ENCODE assay signal across 30 cellular contexts in genomic region chr9:19057033-19057432, GRCh38. TPM values are rescaled to one million over a fixed set of nuclear protein-coding genes. Genes with fewer than 3 reads are reported as not detected.
A peak's percentile ranks its signal among the peaks of the same experiment; 100 is the strongest.
DNase-seq lines count a peak whose midpoint lies in the region; ATAC-seq, FAIRE-seq and TF ChIP-seq lines count a peak whose summit lies in the region.
"Had no signal": no experiment of that assay in that cellular context is flagged by ENCODE, and none has a peak within 500 bp of the region (broad histone marks: within the 10 kb centered on the region; RNA-seq: fewer than 3 reads in every experiment).

No MANE protein-coding gene starts in this region.

- DNase-seq in HepG2 (ENCODE audit: low spot score) = no peak
- no peak for DNase-seq in right lobe of liver
- no peak for DNase-seq in astrocyte (ENCODE audit: low read depth)
- DNase-seq in neural progenitor cell (ENCODE audit: low spot score) = no peak
- no peak for DNase-seq in T-helper 17 cell
- DNase-seq in NCI-H446 (lab: John Stamatoyannopoulos, UW) = no peak
- no peak for DNase-seq in hypothalamus (lab: John Stamatoyannopoulos, UW)
- DNase-seq: Caco-2; CD8-positive, alpha-beta T cell; DMS79 treated with DMSO at 0.1 percent for 48 hours; GM23248; H9; HFFc6; IMR-90; NCI-H1092; NCI-H1417 treated with DMSO at 0.1 percent for 48 hours; NCI-H187; NCI-H2081 treated with DMSO at 0.1 percent for 48 hours; NCI-H2171; NCI-H226; NCI-H510A treated with DMSO at 0.1 percent for 48 hours; NCI-H748 treated with DMSO at 0.1 percent for 48 hours; PC-9; SJCRH30 had no signal

- no peak for TF ChIP-seq RAD21 in HepG2 (CRISPR knock-in tag; IDR thresholded peaks at IDR 0.05)

- peaks cover 26% of the 10 kb centered on the region for H3F3A ChIP-seq in neural progenitor cell (ENCODE audit: low read depth)

- H3K9me3 Mint-ChIP-seq in astrocyte (ENCODE audit: unreplicated experiment) = no peaks in the 10 kb centered on the region
- H3K9me3 Mint-ChIP-seq in neural progenitor cell = no peaks in the 10 kb centered on the region
- H3K9me3 Mint-ChIP-seq: CD8-positive, alpha-beta T cell; H9; HFFc6 had no signal

- H3K27me3 ChIP-seq in HepG2 (ENCODE audit: control insufficient read depth in 1 of 2, insufficient read depth in 2 of 2, low read length in 2 of 2) (no peaks in the 10 kb centered on the region; a peak in 1 of 5 replicates), right lobe of liver (no peaks in the 10 kb centered on the region), astrocyte (ENCODE audit: insufficient read depth, low read length) (no peaks in the 10 kb centered on the region), neural progenitor cell (no peaks in the 10 kb centered on the region)
- H3K27me3 ChIP-seq: SJCRH30 had no signal

- H3K27me3 Mint-ChIP-seq in astrocyte (ENCODE audit: low read depth, unreplicated experiment) (no peaks in the 10 kb centered on the region), neural progenitor cell (ENCODE audit: insufficient read depth, low read depth) (no peaks in the 10 kb centered on the region), T-helper 17 cell (no peaks in the 10 kb centered on the region)
- H3K27me3 Mint-ChIP-seq: B cell had no signal

- peaks cover 2% of the 10 kb centered on the region for H3K4me1 Mint-ChIP-seq in astrocyte (ENCODE audit: low read depth, unreplicated experiment)
- H3K4me1 Mint-ChIP-seq in neural progenitor cell = no peaks in the 10 kb centered on the region
- H3K4me1 Mint-ChIP-seq in T-helper 17 cell = peaks cover 2% of the 10 kb centered on the region

- CTCF ChIA-PET in HepG2 (lab: Yijun Ruan, JAX; ENCODE audit: low intra/inter-chr PET ratio, low total read pairs) = no interaction called here
- CTCF ChIA-PET in HEK293 (lab: Yijun Ruan, JAX) = interaction anchor here (0.5 to 0.6 kb wide), 3 partner anchors 8 to 802 kb away, joined by 3 to 6 read pairs (median 5); partner anchors contain the start of gene RRAGA

- H3K4me2 ChIP-seq in HepG2 (ENCODE audit: low read depth, low read length) (no peak overlapping the region), astrocyte (ENCODE audit: low read length) (no peak overlapping the region), neural progenitor cell (no peak overlapping the region)
- H3K4me2 ChIP-seq: KMS-11, PC-9 had no signal

- peaks cover 7 to 55% of the 10 kb centered on the region in 2 experiments for H3K36me3 ChIP-seq in HepG2 (replicated peaks in 1 of 2; ENCODE audit: control insufficient read depth in 1 of 2, insufficient read depth in 2 of 2, low read length in 2 of 2)
- H3K36me3 ChIP-seq in right lobe of liver = peaks cover 0 to 19% (median 9%) of the 10 kb centered on the region in 4 donors
- H3K36me3 ChIP-seq in HEK293 (ENCODE audit: control insufficient read depth in 2 of 2, insufficient read depth in 1 of 2, low read length in 2 of 2) = peaks cover 21 to 60% of the 10 kb centered on the region in 2 experiments
- H3K36me3 ChIP-seq in astrocyte (ENCODE audit: insufficient read depth, low read length) = peaks cover 28% of the 10 kb centered on the region
- H3K36me3 ChIP-seq in neural progenitor cell = peaks cover 35% of the 10 kb centered on the region

- H2AFZ ChIP-seq in HepG2 (ENCODE audit: low read length) (no peak overlapping the region), astrocyte (ENCODE audit: low read depth, low read length) (no peak overlapping the region), neural progenitor cell (replicated peaks) (no peak overlapping the region)
- H2AFZ ChIP-seq: GM23248, PC-9 had no signal

- no peak overlapping the region for H3K4me3 ChIP-seq in HepG2 (replicated peaks in 1 of 3; ENCODE audit: insufficient read depth in 1 of 3, low read depth in 2 of 3, low read length in 3 of 3)
- H3K4me3 ChIP-seq in right lobe of liver = no peak overlapping the region
- H3K4me3 ChIP-seq in HEK293 (ENCODE audit: low read depth, low read length) = no peak overlapping the region
- no peak overlapping the region for H3K4me3 ChIP-seq in astrocyte (ENCODE audit: insufficient read depth, low read depth, low read length)
- H3K4me3 ChIP-seq in neural progenitor cell = no peak overlapping the region
- H3K4me3 ChIP-seq: GM23248, PC-9, SJCRH30 had no signal

- no peak for TF ChIP-seq POLR2A in HepG2 (IDR thresholded peaks at IDR 0.05; ENCODE audit: insufficient read depth in 1 of 2, low read depth in 2 of 2, low read length in 2 of 2)
- no peak for TF ChIP-seq POLR2A in right lobe of liver (IDR thresholded peaks at IDR 0.05)

- ATAC-seq in HepG2 (no peak), right lobe of liver (no peak), T-helper 17 cell (no peak)
- ATAC-seq: CD8-positive, alpha-beta T cell; Right ventricle myocardium inferior had no signal

- no peak overlapping the region for H3K27ac ChIP-seq in HepG2 (ENCODE audit: extremely low read length, insufficient read depth, low read length)
- H3K27ac ChIP-seq in right lobe of liver = no peak overlapping the region
- H3K27ac ChIP-seq in HEK293 (ENCODE audit: extremely low read depth, low read depth, low read length) = no peak overlapping the region
- H3K27ac ChIP-seq in astrocyte (ENCODE audit: low read depth, low read length) = no peak overlapping the region
- peak overlapping the region; percentile 3 for H3K27ac ChIP-seq in neural progenitor cell
- H3K27ac ChIP-seq: C4-2B, GM23248, KMS-11, PC-9, SJCRH30 had no signal

- no peak for FAIRE-seq in HepG2 (lab: Jason Lieb, UNC)
- FAIRE-seq in astrocyte (lab: Jason Lieb, UNC) = peak; percentile 65

- no peak for TF ChIP-seq CTCF in HepG2 (CRISPR knock-in tag; IDR thresholded peaks at IDR 0.05)
- TF ChIP-seq CTCF in right lobe of liver (IDR thresholded peaks at IDR 0.05) = no peak
- TF ChIP-seq CTCF in HEK293 (tag by site-specific recombination; IDR thresholded peaks at IDR 0.05) = no peak
- no peak for TF ChIP-seq CTCF in astrocyte (IDR thresholded peaks at IDR 0.05; ENCODE audit: insufficient read depth, low read depth, low read length)
- TF ChIP-seq CTCF in neural progenitor cell (IDR thresholded peaks at IDR 0.05) = no peak

- in situ Hi-C loops in HepG2 (cut with HindIII; ENCODE audit: extremely low pct_ligation_motif_present, low pct_unique_long_range_greater_than_20kb) = no loop called here

- H3K4me3 Mint-ChIP-seq in astrocyte (ENCODE audit: unreplicated experiment) (no peak overlapping the region), neural progenitor cell (no peak overlapping the region), T-helper 17 cell (no peak overlapping the region)
- H3K4me3 Mint-ChIP-seq: B cell; CD8-positive, alpha-beta T cell; H9; HFFc6 had no signal

- intact Hi-C loops in HepG2 (cut with micrococcal nuclease; ENCODE audit: unreplicated experiment) = loop anchor here (10.0 kb wide), 1 partner anchor 318 kb away; no protein-coding TSS in a partner anchor
- intact Hi-C loops in right lobe of liver (cut with DNase I) = no loop called here

- TF ChIP-seq EP300 in HepG2 (IDR thresholded peaks at IDR 0.05; ENCODE audit: low read depth in 2 of 2, low read length in 2 of 2) (no peak), HepG2 (CRISPR knock-in tag; IDR thresholded peaks at IDR 0.05; ENCODE audit: borderline replicate concordance) (no peak)

- POLR2A ChIA-PET in HepG2 (lab: Yijun Ruan, JAX) (no interaction called here), HEK293 (lab: Yijun Ruan, JAX) (no interaction called here)

- no peaks in the 10 kb centered on the region for H4K20me1 ChIP-seq in HepG2 (ENCODE audit: insufficient read depth, low read length)
- peaks cover 5% of the 10 kb centered on the region for H4K20me1 ChIP-seq in astrocyte (ENCODE audit: insufficient read depth, low read length)
- no peaks in the 10 kb centered on the region for H4K20me1 ChIP-seq in neural progenitor cell (ENCODE audit: low read depth)

- H3K9ac ChIP-seq in HepG2 (ENCODE audit: insufficient read depth, low read depth, low read length) = no peak overlapping the region
- H3K9ac ChIP-seq in astrocyte (ENCODE audit: low read length) = no peak overlapping the region
- no peak overlapping the region for H3K9ac ChIP-seq in neural progenitor cell
- H3K9ac ChIP-seq: GM23248, KMS-11 had no signal

- H3K27ac Mint-ChIP-seq in astrocyte (ENCODE audit: unreplicated experiment) = peak overlapping the region; percentile 69
- no peak overlapping the region for H3K27ac Mint-ChIP-seq in neural progenitor cell
- H3K27ac Mint-ChIP-seq in T-helper 17 cell = no peak overlapping the region
- H3K27ac Mint-ChIP-seq: B cell; CD8-positive, alpha-beta T cell; HFFc6 had no signal

- BruUV-seq in HepG2 (replicated peaks; lab: Mats Ljungman, UMichigan) = no TSS peak

- H3K36me3 Mint-ChIP-seq in astrocyte (ENCODE audit: low read depth, unreplicated experiment) = peaks cover 11% of the 10 kb centered on the region
- H3K36me3 Mint-ChIP-seq in neural progenitor cell = peaks cover 30% of the 10 kb centered on the region
- H3K36me3 Mint-ChIP-seq in T-helper 17 cell (ENCODE audit: low read depth) = peaks cover 8% of the 10 kb centered on the region

- H3K9me3 ChIP-seq in HepG2 (ENCODE audit: low read length) (no peaks in the 10 kb centered on the region), right lobe of liver (no peaks in the 10 kb centered on the region), HEK293 (ENCODE audit: control insufficient read depth, insufficient read depth, low read depth, low read length) (no peaks in the 10 kb centered on the region), astrocyte (ENCODE audit: insufficient read depth, low read depth, low read length) (no peaks in the 10 kb centered on the region), neural progenitor cell (ENCODE audit: low read depth) (no peaks in the 10 kb centered on the region), T-helper 17 cell (ENCODE audit: control insufficient read depth, low read length, poor library complexity, severe bottlenecking) (no peaks in the 10 kb centered on the region)
- H3K9me3 ChIP-seq: Caco-2, SJCRH30 had no signal

- H3K4me1 ChIP-seq in HepG2 (ENCODE audit: insufficient read depth, low read length) (peaks cover 5% of the 10 kb centered on the region), right lobe of liver (no peaks in the 10 kb centered on the region), HEK293 (ENCODE audit: control insufficient read depth, insufficient read depth, low read length) (no peaks in the 10 kb centered on the region), astrocyte (ENCODE audit: insufficient read depth, low read length) (no peaks in the 10 kb centered on the region), neural progenitor cell (no peaks in the 10 kb centered on the region)
- H3K4me1 ChIP-seq: Caco-2, SJCRH30 had no signal

- H3K79me2 ChIP-seq in HepG2 (ENCODE audit: insufficient read depth, low read length) = peaks cover 4% of the 10 kb centered on the region
- H3K79me2 ChIP-seq in astrocyte (ENCODE audit: insufficient read depth, low read length) = peaks cover 8% of the 10 kb centered on the region
- H3K79me2 ChIP-seq in neural progenitor cell (ENCODE audit: low read depth) = peaks cover 3% of the 10 kb centered on the region

RNA-seq across cellular contexts. Expression of gene RRAGA, which starts 7.8 kb away (rescaled TPM):
- total RNA-seq in HepG2 (2016; rRNA removed; fragmentation: Illumina TruSeq; extraction: Trizol) = 37.5 and 56.9 TPM in 2 replicates
- total RNA-seq in HepG2 (2016; cell fraction: cytosol; rRNA removed; fragmentation: Illumina TruSeq; extraction: Trizol; ENCODE audit: low read depth) = 6.6 and 6.8 TPM in 2 replicates
- total RNA-seq in HepG2 (2016; cell fraction: insoluble cytoplasmic fraction; rRNA removed; fragmentation: Illumina TruSeq; extraction: Trizol) = 38.7 and 57.2 TPM in 2 replicates
- 18.8 and 19.2 TPM in 2 replicates for total RNA-seq in HepG2 (2016; cell fraction: membrane; rRNA removed; fragmentation: Illumina TruSeq; extraction: Trizol)
- total RNA-seq in HepG2 (2016; cell fraction: nucleus; rRNA removed; fragmentation: Illumina TruSeq; extraction: Trizol) = 22.5 and 23.0 TPM in 2 replicates
- 81.5 and 118 TPM in 2 replicates for polyA plus RNA-seq in HepG2 (2011; rRNA removed)
- 92.8 and 95.4 TPM in 2 replicates for polyA plus RNA-seq in HepG2 (2011; cell fraction: cytosol; rRNA removed)
- polyA plus RNA-seq in HepG2 (2011; cell fraction: nucleus; rRNA removed) = 23.1 and 24.7 TPM in 2 replicates
- 56.3 and 67.6 TPM in 2 replicates for polyA plus RNA-seq in HepG2 (2012)
- 7.6 and 7.7 TPM in 2 replicates for polyA plus RNA-seq in HepG2 (2016; cell fraction: cytosol; fragmentation: Illumina TruSeq; extraction: Trizol; ENCODE audit: low read depth)
- 108 TPM in 2 replicates for polyA plus RNA-seq in HepG2 (2016; cell fraction: insoluble cytoplasmic fraction; fragmentation: Illumina TruSeq; extraction: Trizol; ENCODE audit: low read depth)
- 15.3 and 17.5 TPM in 2 replicates for polyA plus RNA-seq in HepG2 (2016; cell fraction: membrane; fragmentation: Illumina TruSeq; extraction: Trizol; ENCODE audit: low read depth)
- 47.7 and 50.3 TPM in 2 replicates for polyA plus RNA-seq in HepG2 (2016; cell fraction: nucleus; fragmentation: Illumina TruSeq; extraction: Trizol; ENCODE audit: insufficient read depth, low read depth)
- polyA minus RNA-seq in HepG2 (2011; rRNA and poly(A)+ RNA removed; ENCODE audit: low replicate concordance) = 51.0 and 104 TPM in 2 replicates
- polyA minus RNA-seq in HepG2 (2011; cell fraction: cytosol; rRNA and poly(A)+ RNA removed) = 52.6 and 58.3 TPM in 2 replicates
- 32.3 and 32.6 TPM in 2 replicates for polyA minus RNA-seq in HepG2 (2011; cell fraction: nucleus; rRNA and poly(A)+ RNA removed)
- total RNA-seq in right lobe of liver = 10 to 100 TPM; 34.3 to 47.0 (median 38.9) TPM
- 81.8 and 85.0 TPM in 2 replicates for total RNA-seq in astrocyte
- total RNA-seq in neural progenitor cell (ENCODE audit: low replicate concordance) = 35.9 and 45.1 TPM in 2 replicates
- 10 to 100 TPM; 35.2 to 37.0 TPM for total RNA-seq in T-helper 17 cell

RNA-seq across cellular contexts. Expression of gene SAXO1, which starts 24.0 kb away (rescaled TPM):
- total RNA-seq in HepG2 (2016; rRNA removed; fragmentation: Illumina TruSeq; extraction: Trizol) = not detected in 2 replicates
- not detected in 2 replicates for total RNA-seq in HepG2 (2016; cell fraction: cytosol; rRNA removed; fragmentation: Illumina TruSeq; extraction: Trizol; ENCODE audit: low read depth)
- not detected in 2 replicates for total RNA-seq in HepG2 (2016; cell fraction: insoluble cytoplasmic fraction; rRNA removed; fragmentation: Illumina TruSeq; extraction: Trizol)
- 0.03 TPM in 1 of 2 replicates, not detected in the other for total RNA-seq in HepG2 (2016; cell fraction: membrane; rRNA removed; fragmentation: Illumina TruSeq; extraction: Trizol)
- total RNA-seq in HepG2 (2016; cell fraction: nucleus; rRNA removed; fragmentation: Illumina TruSeq; extraction: Trizol) = not detected in 2 replicates
- polyA plus RNA-seq in HepG2 (2011; rRNA removed) = not detected in 2 replicates
- 0.04 TPM in 1 of 2 replicates, not detected in the other for polyA plus RNA-seq in HepG2 (2011; cell fraction: cytosol; rRNA removed)
- 0.07 and 0.29 TPM in 2 replicates for polyA plus RNA-seq in HepG2 (2011; cell fraction: nucleus; rRNA removed)
- not detected in 2 replicates for polyA plus RNA-seq in HepG2 (2012)
- polyA plus RNA-seq in HepG2 (2016; cell fraction: cytosol; fragmentation: Illumina TruSeq; extraction: Trizol; ENCODE audit: low read depth) = not detected in 2 replicates
- polyA plus RNA-seq in HepG2 (2016; cell fraction: insoluble cytoplasmic fraction; fragmentation: Illumina TruSeq; extraction: Trizol; ENCODE audit: low read depth) = not detected in 2 replicates
- polyA plus RNA-seq in HepG2 (2016; cell fraction: membrane; fragmentation: Illumina TruSeq; extraction: Trizol; ENCODE audit: low read depth) = not detected in 2 replicates
- polyA plus RNA-seq in HepG2 (2016; cell fraction: nucleus; fragmentation: Illumina TruSeq; extraction: Trizol; ENCODE audit: insufficient read depth, low read depth) = not detected in 2 replicates
- polyA minus RNA-seq in HepG2 (2011; rRNA and poly(A)+ RNA removed; ENCODE audit: low replicate concordance) = 0.02 TPM in 1 of 2 replicates, not detected in the other
- polyA minus RNA-seq in HepG2 (2011; cell fraction: cytosol; rRNA and poly(A)+ RNA removed) = not detected in 2 replicates
- 0.13 and 0.37 TPM in 2 replicates for polyA minus RNA-seq in HepG2 (2011; cell fraction: nucleus; rRNA and poly(A)+ RNA removed)
- under 1 TPM in 1 of 6 experiments, not detected in 5; 0.15 TPM for total RNA-seq in right lobe of liver
- 0.10 TPM in 1 of 2 replicates, not detected in the other for total RNA-seq in astrocyte
- total RNA-seq in neural progenitor cell (ENCODE audit: low replicate concordance) = 0.09 and 0.15 TPM in 2 replicates
- total RNA-seq in T-helper 17 cell = not detected
- total RNA-seq: B cell, GM23248, HFFc6, HT1080, IMR-90, PC-9, Right ventricle myocardium inferior, SJCRH30 had no signal
- polyA plus RNA-seq: IMR-90 had no signal

RNA-seq across cellular contexts. Expression of gene HAUS6, which starts 45.7 kb away (rescaled TPM):
- 31.1 and 51.3 TPM in 2 replicates for total RNA-seq in HepG2 (2016; rRNA removed; fragmentation: Illumina TruSeq; extraction: Trizol)
- 8.8 and 9.4 TPM in 2 replicates for total RNA-seq in HepG2 (2016; cell fraction: cytosol; rRNA removed; fragmentation: Illumina TruSeq; extraction: Trizol; ENCODE audit: low read depth)
- 28.3 and 49.0 TPM in 2 replicates for total RNA-seq in HepG2 (2016; cell fraction: insoluble cytoplasmic fraction; rRNA removed; fragmentation: Illumina TruSeq; extraction: Trizol)
- total RNA-seq in HepG2 (2016; cell fraction: membrane; rRNA removed; fragmentation: Illumina TruSeq; extraction: Trizol) = 13.2 and 16.4 TPM in 2 replicates
- 28.7 and 30.6 TPM in 2 replicates for total RNA-seq in HepG2 (2016; cell fraction: nucleus; rRNA removed; fragmentation: Illumina TruSeq; extraction: Trizol)
- 6.2 and 9.8 TPM in 2 replicates for polyA plus RNA-seq in HepG2 (2011; rRNA removed)
- polyA plus RNA-seq in HepG2 (2011; cell fraction: cytosol; rRNA removed) = 3.9 and 4.5 TPM in 2 replicates
- 5.5 and 6.2 TPM in 2 replicates for polyA plus RNA-seq in HepG2 (2011; cell fraction: nucleus; rRNA removed)
- polyA plus RNA-seq in HepG2 (2012) = 8.1 and 13.3 TPM in 2 replicates
- polyA plus RNA-seq in HepG2 (2016; cell fraction: cytosol; fragmentation: Illumina TruSeq; extraction: Trizol; ENCODE audit: low read depth) = 0.77 and 1.1 TPM in 2 replicates
- polyA plus RNA-seq in HepG2 (2016; cell fraction: insoluble cytoplasmic fraction; fragmentation: Illumina TruSeq; extraction: Trizol; ENCODE audit: low read depth) = 25.0 and 27.9 TPM in 2 replicates
- 3.1 and 3.4 TPM in 2 replicates for polyA plus RNA-seq in HepG2 (2016; cell fraction: membrane; fragmentation: Illumina TruSeq; extraction: Trizol; ENCODE audit: low read depth)
- polyA plus RNA-seq in HepG2 (2016; cell fraction: nucleus; fragmentation: Illumina TruSeq; extraction: Trizol; ENCODE audit: insufficient read depth, low read depth) = 36.4 and 41.0 TPM in 2 replicates
- 10.4 and 16.3 TPM in 2 replicates for polyA minus RNA-seq in HepG2 (2011; rRNA and poly(A)+ RNA removed; ENCODE audit: low replicate concordance)
- 9.9 and 12.0 TPM in 2 replicates for polyA minus RNA-seq in HepG2 (2011; cell fraction: cytosol; rRNA and poly(A)+ RNA removed)
- polyA minus RNA-seq in HepG2 (2011; cell fraction: nucleus; rRNA and poly(A)+ RNA removed) = 21.0 and 21.8 TPM in 2 replicates
- 1 to 10 TPM; 2.9 to 8.1 (median 4.3) TPM for total RNA-seq in right lobe of liver
- 13.7 and 16.0 TPM in 2 replicates for total RNA-seq in astrocyte
- 40.7 and 61.2 TPM in 2 replicates for total RNA-seq in neural progenitor cell (ENCODE audit: low replicate concordance)
- total RNA-seq in T-helper 17 cell = 10 to 100 TPM; 12.3 to 13.6 TPM

Comparison
In these comparisons a context has a peak if more than half of its experiments do, and no peak if none do; other contexts are left out.
1. Of the 63 proteins assayed by ChIP-seq in both HepG2 and HEK293: peak only in HepG2: none; only in HEK293: ZNF629; in both: none; in neither: 62.